8 cellular contexts compared by ENCODE assay signal in genomic region chr5:111092062-111092853, GRCh38. TPM values are rescaled to one million over a fixed set of nuclear protein-coding genes. Genes with fewer than 3 reads are reported as not detected.
DNase-seq lines count a peak whose midpoint lies in the region; ATAC-seq and TF ChIP-seq lines count a peak whose summit lies in the region.

Gene WDR36, plus strand, starts transcription at chr5:111092348. Its CDS starts 109 bp downstream, at chr5:111092457.

- peaks cover 7% of the 10 kb centered on the region for H3K36me3 ChIP-seq in suprapubic skin

- H3K27me3 ChIP-seq in suprapubic skin: no peaks in the 10 kb centered on the region

- H3K4me1 ChIP-seq in suprapubic skin: peaks cover 30% of the 10 kb centered on the region

- peak within 1 kb of the TSS; percentile 94 to 95 for H3K27ac Mint-ChIP-seq in activated naive CD4-positive, alpha-beta T cell treated with anti-CD3 and anti-CD28 coated beads, Interleukin-2, amount 50 U/mL, for 72 hours

- peak; percentile 78 for DNase-seq in GM10266 (ENCODE audit: extremely low spot score)
- DNase-seq in NCI-H1105 (lab: John Stamatoyannopoulos, UW): peak; percentile 68
- DNase-seq in SKM-1 (lab: John Stamatoyannopoulos, UW; ENCODE audit: unreplicated experiment): peak; percentile 91
- peak; percentile 90 to 94 for DNase-seq in activated naive CD4-positive, alpha-beta T cell treated with anti-CD3 and anti-CD28 coated beads, Interleukin-2, amount 50 U/mL, for 72 hours (ENCODE audit: low spot score in 2 of 2)
- DNase-seq in glomerular visceral epithelial cell (ENCODE audit: extremely low spot score): peak; percentile 94
- DNase-seq in occipital lobe (lab: John Stamatoyannopoulos, UW): peak; percentile 90
- peak; percentile 95 for DNase-seq in suprapubic skin (ENCODE audit: low spot score in 2 of 2)

- peaks cover 4 to 8% of the 10 kb centered on the region in 2 donors for H3K9me3 Mint-ChIP-seq in activated naive CD4-positive, alpha-beta T cell treated with anti-CD3 and anti-CD28 coated beads, Interleukin-2, amount 50 U/mL, for 72 hours

- peak within 1 kb of the TSS; percentile 86 for H3K27ac ChIP-seq in suprapubic skin

- 2% methylated on average over 42 of the region's 50 CpGs for WGBS in suprapubic skin

- no peak for TF ChIP-seq EP300 in suprapubic skin (IDR thresholded peaks at IDR 0.05)

- TF ChIP-seq POLR2A in suprapubic skin (IDR thresholded peaks at IDR 0.05): no peak

- TF ChIP-seq CTCF in GM10266 (IDR thresholded peaks at IDR 0.05; ENCODE audit: control insufficient read depth, insufficient read depth, low read depth, missing control alignments) (no peak), suprapubic skin (IDR thresholded peaks at IDR 0.05) (no peak)

- H3K9me3 ChIP-seq in suprapubic skin: no peaks in the 10 kb centered on the region

- peak within 1 kb of the TSS; percentile 88 for H3K4me3 ChIP-seq in suprapubic skin

- peaks cover 19% of the 10 kb centered on the region in 2 donors for H3K36me3 Mint-ChIP-seq in activated naive CD4-positive, alpha-beta T cell treated with anti-CD3 and anti-CD28 coated beads, Interleukin-2, amount 50 U/mL, for 72 hours

- peak; percentile 96 for ATAC-seq in HG02642 (IDR thresholded peaks at IDR 0.05; ENCODE audit: poor library complexity, unreplicated experiment)
- peak; percentile 95 to 96 for ATAC-seq in activated naive CD4-positive, alpha-beta T cell treated with anti-CD3 and anti-CD28 coated beads, Interleukin-2, amount 50 U/mL, for 72 hours

RNA-seq across cellular contexts. Expression of gene WDR36, which starts in this region (rescaled TPM):
- total RNA-seq in activated naive CD4-positive, alpha-beta T cell treated with anti-CD3 and anti-CD28 coated beads, Interleukin-2, amount 50 U/mL, for 72 hours: 10 to 100 TPM; 49.6 to 55.3 TPM
- total RNA-seq in occipital lobe (61.8 TPM), suprapubic skin (10 to 100 TPM; 20.0 to 32.2 (median 26.2) TPM)

Comparison
In these comparisons a context has a peak if more than half of its experiments do, and no peak if none do; other contexts are left out.
1. Peak in every context shown above with its lines: DNase-seq, ATAC-seq, H3K4me3 ChIP-seq and H3K27ac ChIP-seq.